Comparison of ENCODE assay signal across 8 cellular contexts in the genomic region with DNA sequence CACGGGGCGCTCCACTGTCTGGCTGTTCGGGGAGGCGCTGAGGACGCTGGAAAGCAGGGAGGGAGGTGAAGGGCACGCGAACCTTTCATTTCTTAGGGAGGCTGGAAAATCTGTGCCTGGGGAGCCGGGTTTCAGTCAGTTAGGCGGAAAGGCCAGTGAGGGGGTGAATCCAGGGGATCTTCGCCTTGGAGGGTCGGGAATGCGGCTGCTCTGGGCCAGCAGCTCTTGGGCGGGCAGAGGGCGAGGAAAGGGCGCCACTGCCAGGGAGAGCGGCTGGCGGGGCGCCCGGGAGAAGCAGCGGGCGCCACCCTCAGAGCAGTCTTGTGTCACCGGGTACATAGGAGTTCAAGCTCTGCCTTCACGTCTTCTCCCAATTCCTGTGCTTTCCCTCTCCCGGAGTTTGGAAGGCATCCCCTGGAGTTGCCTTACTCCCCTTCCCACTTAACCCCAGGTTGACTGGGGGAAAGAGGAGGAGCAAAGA. TPM values are rescaled to one million over a fixed set of nuclear protein-coding genes. Genes with fewer than 3 reads are reported as not detected.
DNase-seq lines count a peak whose midpoint lies in the region; ATAC-seq and TF ChIP-seq lines count a peak whose summit lies in the region.

No MANE protein-coding gene starts in this region.

- H3K27ac Mint-ChIP-seq in stimulated activated naive B cell treated with anti-CD40 and anti-IgM and Interleukin-4, amounts not matched to agents 10 μg/mL and 1 μg/mL and 100 μg/mL, for 72 hours, result no peak overlapping the region

- H3K4me2 ChIP-seq in HCT116 (ENCODE audit: low read length), result peak overlapping the region; percentile 88

- no peak overlapping the region for H3K27ac ChIP-seq in HCT116 (ENCODE audit: low read depth, low read length)
- H3K27ac ChIP-seq in iPS-20b (ENCODE audit: low read length), result no peak overlapping the region

- H3K36me3 ChIP-seq in HCT116 (ENCODE audit: control insufficient read depth in 1 of 2, insufficient read depth in 2 of 2, low read length in 2 of 2) (no peaks in the 10 kb centered on the region), iPS-20b (ENCODE audit: insufficient read depth, low read depth, low read length) (no peaks in the 10 kb centered on the region)

- CTCF ChIA-PET in HCT116 (lab: Charles Lee), result interaction anchor here (1.9 to 3.5 kb wide), 2 partner anchors 565 to 1332 kb away, joined by 8 to 22 read pairs; no protein-coding TSS in a partner anchor

- peak; percentile 45 for ATAC-seq in HCT116
- ATAC-seq in stimulated activated naive B cell treated with anti-CD40 and anti-IgM and Interleukin-4, amounts not matched to agents 10 μg/mL and 1 μg/mL and 100 μg/mL, for 72 hours (replicated peaks), result no peak
- no peak for ATAC-seq in HG02642 (IDR thresholded peaks at IDR 0.05; ENCODE audit: poor library complexity, unreplicated experiment)

- H3K9ac ChIP-seq in HCT116 (ENCODE audit: low read length) (no peak overlapping the region), iPS-20b (ENCODE audit: low read depth, low read length) (no peak overlapping the region)

- no peak for TF ChIP-seq RAD21 in HCT116 (IDR thresholded peaks at IDR 0.05; ENCODE audit: low read depth)

- peaks cover 44 to 76% of the 10 kb centered on the region in 2 donors for H3K27me3 Mint-ChIP-seq in stimulated activated naive B cell treated with anti-CD40 and anti-IgM and Interleukin-4, amounts not matched to agents 10 μg/mL and 1 μg/mL and 100 μg/mL, for 72 hours

- peaks cover 12 to 15% of the 10 kb centered on the region in 2 donors for H3K4me1 Mint-ChIP-seq in stimulated activated naive B cell treated with anti-CD40 and anti-IgM and Interleukin-4, amounts not matched to agents 10 μg/mL and 1 μg/mL and 100 μg/mL, for 72 hours

- peaks cover 3 to 25% of the 10 kb centered on the region in 2 experiments; a peak in 3 of 4 replicates for H3K4me1 ChIP-seq in HCT116 (ENCODE audit: control insufficient read depth in 1 of 2, insufficient read depth in 2 of 2, low read length in 2 of 2)
- peaks cover 9% of the 10 kb centered on the region; the same call in 1 of the 2 replicates for H3K4me1 ChIP-seq in iPS-20b (ENCODE audit: insufficient read depth, low read length)

- H4K20me1 ChIP-seq in HCT116 (ENCODE audit: insufficient read depth), result no peaks in the 10 kb centered on the region

- no TSS peak for BruUV-seq in HCT116 (replicated peaks; lab: Mats Ljungman, UMichigan)

- DNase-seq in ACHN (peak; percentile 15), HCT116 (ENCODE audit: low read depth, low spot score) (no peak), astrocyte of the cerebellum (ENCODE audit: low read depth) (no peak), erythroblast (lab: John Stamatoyannopoulos, UW) (no peak), activated gamma-delta T cell (lab: John Stamatoyannopoulos, UW) (no peak)
- no peak for DNase-seq in stimulated activated naive B cell treated with anti-CD40 and anti-IgM and Interleukin-4, amounts not matched to agents 10 μg/mL and 1 μg/mL and 100 μg/mL, for 72 hours

- H3K9me2 ChIP-seq in HCT116 (ENCODE audit: insufficient read depth), result no peaks in the 10 kb centered on the region

- peak overlapping the region; percentile 45 to 63 for H3K4me3 ChIP-seq in HCT116 (replicated peaks in 1 of 2; ENCODE audit: low read depth in 1 of 2, low read length in 2 of 2)
- H3K4me3 ChIP-seq in astrocyte of the cerebellum (ENCODE audit: low read depth, low read length), result peak overlapping the region; percentile 54
- H3K4me3 ChIP-seq in iPS-20b (ENCODE audit: low read length), result peak overlapping the region; percentile 68

- no peaks in the 10 kb centered on the region for H3K36me3 Mint-ChIP-seq in stimulated activated naive B cell treated with anti-CD40 and anti-IgM and Interleukin-4, amounts not matched to agents 10 μg/mL and 1 μg/mL and 100 μg/mL, for 72 hours

- RAD21 ChIA-PET in HCT116 (lab: Charles Lee; ENCODE audit: low non-redundant PET in 1 of 2, low total read pairs in 2 of 2, uncharacterized antibody in 2 of 2, unreplicated experiment in 2 of 2), result no interaction called here

- intact Hi-C loops in HCT116 (cut with micrococcal nuclease), result loop anchor here (5.0 kb wide), 1 partner anchor 1187 kb away; no protein-coding TSS in a partner anchor

- TF ChIP-seq POLR2A in HCT116 (IDR thresholded peaks at IDR 0.05; ENCODE audit: borderline replicate concordance, extremely low read depth, insufficient read depth, insufficient read length) (no peak), erythroblast (IDR thresholded peaks at IDR 0.05; ENCODE audit: low read length) (no peak)

- no peaks in the 10 kb centered on the region for H3K9me3 Mint-ChIP-seq in stimulated activated naive B cell treated with anti-CD40 and anti-IgM and Interleukin-4, amounts not matched to agents 10 μg/mL and 1 μg/mL and 100 μg/mL, for 72 hours

- H3K27me3 ChIP-seq in HCT116 (ENCODE audit: insufficient read depth, low read length) (no peaks in the 10 kb centered on the region), iPS-20b (ENCODE audit: insufficient read depth, low read length) (peaks cover 100% of the 10 kb centered on the region)

- in situ Hi-C loops in ACHN (cut with HindIII; ENCODE audit: low pct_ligation_motif_present, low pct_unique_long_range_greater_than_20kb, low sequenced_read_pairs), result no loop called here
- in situ Hi-C loops in astrocyte of the cerebellum (cut with HindIII; ENCODE audit: low sequenced_read_pairs), result loop anchor here (25.0 kb wide), 1 partner anchor 577 kb away; no protein-coding TSS in a partner anchor

- H3K79me2 ChIP-seq in HCT116 (ENCODE audit: insufficient read depth, low read length), result no peaks in the 10 kb centered on the region

- POLR2A ChIA-PET in HCT116 (lab: Charles Lee), result no interaction called here

- peak overlapping the region; percentile 98 for H2AFZ ChIP-seq in HCT116 (ENCODE audit: low read depth, low read length, poor library complexity, severe bottlenecking)

- H3K4me3 Mint-ChIP-seq in stimulated activated naive B cell treated with anti-CD40 and anti-IgM and Interleukin-4, amounts not matched to agents 10 μg/mL and 1 μg/mL and 100 μg/mL, for 72 hours, result peak overlapping the region; percentile 69 to 72

- TF ChIP-seq CTCF in HCT116 (IDR thresholded peaks at IDR 0.05 in 2 of 3, conservative IDR thresholded peaks at IDR 0.05 in 1 of 3; ENCODE audit: borderline replicate concordance in 1 of 3, insufficient read depth in 1 of 3, low read depth in 2 of 3, low read length in 2 of 3) (no peak), astrocyte of the cerebellum (IDR thresholded peaks at IDR 0.05; ENCODE audit: low read depth, low read length, missing control alignments) (no peak)

- no peaks in the 10 kb centered on the region for H3K9me3 ChIP-seq in HCT116 (ENCODE audit: control insufficient read depth in 1 of 2, insufficient read depth in 1 of 2, low read depth in 1 of 2, low read length in 2 of 2)
- H3K9me3 ChIP-seq in iPS-20b (ENCODE audit: insufficient read depth, low read depth, low read length), result no peaks in the 10 kb centered on the region

TF ChIP-seq in HCT116, 20 proteins besides CTCF, POLR2A, EP300 and RAD21:
- no peak for TF ChIP-seq SP1 (IDR thresholded peaks at IDR 0.05; ENCODE audit: low read depth)
- TF ChIP-seq, protein P1, sequence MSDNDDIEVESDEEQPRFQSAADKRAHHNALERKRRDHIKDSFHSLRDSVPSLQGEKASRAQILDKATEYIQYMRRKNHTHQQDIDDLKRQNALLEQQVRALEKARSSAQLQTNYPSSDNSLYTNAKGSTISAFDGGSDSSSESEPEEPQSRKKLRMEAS (IDR thresholded peaks at IDR 0.05), result peak; percentile 4; the same call in 1 of the 2 replicates
TF ChIP-seq in HCT116: peak in this region for 1.

RNA-seq across cellular contexts. Expression of a gene that starts 1.4 kb away (rescaled TPM):
- total RNA-seq in HCT116 (2021; ENCODE audit: unreplicated experiment), result 0.10 TPM
- 0.01 and 0.03 TPM in 2 replicates for polyA plus RNA-seq in HCT116 (2012)
